ENCODE assay signal across 22 cellular contexts in the genomic region with DNA sequence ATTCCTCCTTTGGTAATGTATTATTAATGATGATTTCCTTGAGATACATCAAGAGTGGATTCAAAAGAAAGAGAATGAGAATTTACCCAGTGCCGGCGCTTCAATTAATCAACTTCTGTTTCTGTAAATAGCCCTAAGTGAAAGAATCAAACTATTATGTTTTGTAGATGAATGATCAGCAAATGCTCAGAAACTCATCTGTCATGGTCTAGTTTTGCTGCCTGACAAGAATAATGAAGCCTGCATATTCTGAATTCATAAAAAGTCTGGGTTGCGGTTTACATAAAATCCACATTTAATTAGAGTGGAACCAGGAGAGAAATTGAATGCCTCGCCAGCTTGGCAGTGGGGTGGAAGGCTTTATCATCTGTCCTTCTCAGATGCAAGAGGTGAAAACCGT.
"Had no signal": no experiment of that assay in that cellular context is flagged by ENCODE, and none has a peak within 500 bp of the region (broad histone marks: within the 10 kb centered on the region; RNA-seq: fewer than 3 reads in every experiment).

No MANE protein-coding gene starts in this region.

- H3K27ac ChIP-seq: HL-60, KMS-11, RWPE1 had no signal

- H3K27me3 Mint-ChIP-seq: IgD-negative memory B cell had no signal

- ATAC-seq: K562, SK-N-SH treated with all-trans-retinoic acid at 6 μM for 48 hours had no signal

- H3K4me3 ChIP-seq: K562 had no signal

- H3K4me3 Mint-ChIP-seq: IgD-negative memory B cell had no signal

- FAIRE-seq: HTR-8/SVneo, K562 had no signal

- DNase-seq: Kasumi-1, MM.1S, NCI-H1092 treated with DMSO at 0.1 percent for 48 hours, NCI-H1436, NCI-H187, NCI-H2029, NCI-H2081 treated with DMSO at 0.1 percent for 48 hours, NCI-H2171, NCI-H226, NCI-H446, NCI-H510A, NCI-H524 treated with DMSO at 0.1 percent for 48 hours, NCI-H69, NCI-H774, SHP77 had no signal

- H3K36me3 Mint-ChIP-seq: IgD-negative memory B cell had no signal

- H3K4me2 ChIP-seq: KMS-11 had no signal

- H3K9ac ChIP-seq: KMS-11 had no signal

- H3K4me1 Mint-ChIP-seq: IgD-negative memory B cell had no signal

- H3K27ac Mint-ChIP-seq: IgD-negative memory B cell had no signal
